In the genomic region with DNA sequence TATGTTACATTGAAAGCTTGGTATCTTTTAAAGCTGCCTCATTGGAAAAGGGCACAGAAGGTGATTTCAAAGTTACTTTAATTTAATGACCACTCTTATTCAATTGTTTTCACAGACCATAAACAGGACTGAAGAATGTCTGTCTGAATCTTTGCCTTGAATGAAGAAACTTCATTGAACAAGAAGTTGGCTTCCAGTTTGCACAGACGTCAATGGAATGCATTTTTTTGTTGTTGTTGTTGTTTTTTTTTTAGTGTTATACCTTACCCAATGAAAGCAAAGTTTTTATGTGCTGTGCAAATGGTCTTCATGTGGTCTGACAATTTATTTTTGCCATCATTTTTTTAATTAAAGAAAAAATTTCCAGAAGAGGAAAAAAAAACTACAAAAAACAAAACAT, we compare ENCODE assay signal across 17 cellular contexts.
DNase-seq lines count a peak whose midpoint lies in the region; ATAC-seq and TF ChIP-seq lines count a peak whose summit lies in the region.
"Had no signal": no experiment of that assay in that cellular context is flagged by ENCODE, and none has a peak within 500 bp of the region (broad histone marks: within the 10 kb centered on the region; RNA-seq: fewer than 3 reads in every experiment).

No MANE protein-coding gene starts in this region.

- no peaks in the 10 kb centered on the region for H3K27me3 ChIP-seq in subcutaneous abdominal adipose tissue (ENCODE audit: control insufficient read depth in 5 of 5, insufficient read depth in 4 of 5, low read length in 5 of 5)
- H3K27me3 ChIP-seq: BLaER1 had no signal

- H3K4me3 ChIP-seq in AG10803 (ENCODE audit: low read length) (no peak overlapping the region), fibroblast of villous mesenchyme (ENCODE audit: low read depth, low read length) (no peak overlapping the region), subcutaneous abdominal adipose tissue (ENCODE audit: low read depth in 1 of 5, low read length in 5 of 5) (no peak overlapping the region)
- H3K4me3 ChIP-seq: BLaER1, GM12878, HAP-1 had no signal

- peaks cover 0 to 2% (median 0%) of the 10 kb centered on the region in 5 donors for H3K36me3 ChIP-seq in subcutaneous abdominal adipose tissue (ENCODE audit: control insufficient read depth in 5 of 5, insufficient read depth in 5 of 5, low read length in 5 of 5)
- H3K36me3 ChIP-seq: BLaER1, HAP-1 had no signal

- no peak for ATAC-seq in SK-N-SH treated with all-trans-retinoic acid at 6 μM for 48 hours
- no peak for ATAC-seq in GM21390 (IDR thresholded peaks at IDR 0.05; ENCODE audit: unreplicated experiment)
- ATAC-seq in HG03039 (IDR thresholded peaks at IDR 0.05; ENCODE audit: unreplicated experiment) = no peak
- ATAC-seq: CD8-positive, alpha-beta T cell; GM12878 had no signal

- H3K27ac ChIP-seq in subcutaneous abdominal adipose tissue (ENCODE audit: low read depth, low read length) = peak overlapping the region; percentile 41
- H3K27ac ChIP-seq: BLaER1, C4-2B had no signal

- peak; percentile 48 for DNase-seq in AG10803 (ENCODE audit: low read depth)
- DNase-seq in fibroblast of villous mesenchyme (ENCODE audit: low read depth) = peak; percentile 62
- DNase-seq: 8988T; Caco-2; CD4-positive, CD25-positive, alpha-beta regulatory T cell; CD8-positive, alpha-beta T cell; DMS153; DND-41; GOT3 had no signal

- no peak overlapping the region for H3K9ac ChIP-seq in subcutaneous abdominal adipose tissue (ENCODE audit: low read length in 5 of 5)
- H3K9ac ChIP-seq: BLaER1 had no signal

- TF ChIP-seq CTCF in AG10803 (conservative IDR thresholded peaks at IDR 0.05; ENCODE audit: low read length) (no peak), fibroblast of villous mesenchyme (IDR thresholded peaks at IDR 0.05; ENCODE audit: insufficient read depth, low read depth, low read length) (no peak)

- H3K4me1 ChIP-seq in subcutaneous abdominal adipose tissue (ENCODE audit: control insufficient read depth in 5 of 5, insufficient read depth in 5 of 5, low read length in 5 of 5) = peaks cover 0 to 5% (median 0%) of the 10 kb centered on the region in 5 donors
- H3K4me1 ChIP-seq: BLaER1, Caco-2 had no signal

- no peaks in the 10 kb centered on the region for H3K9me3 ChIP-seq in subcutaneous abdominal adipose tissue (ENCODE audit: control insufficient read depth in 5 of 5, low read length in 5 of 5)
- H3K9me3 ChIP-seq: BLaER1, Caco-2, HAP-1 had no signal

TF ChIP-seq in SK-N-SH treated with all-trans-retinoic acid at 6 μM for 48 hours, 23 proteins besides CTCF, POLR2A, EP300 and RAD21:
- TF ChIP-seq ARNTL (CRISPR knock-in tag; IDR thresholded peaks at IDR 0.05; ENCODE audit: borderline replicate concordance, low read depth) = no peak
- TF ChIP-seq GLIS3 (CRISPR knock-in tag; IDR thresholded peaks at IDR 0.05) = no peak
- TF ChIP-seq, protein P1, sequence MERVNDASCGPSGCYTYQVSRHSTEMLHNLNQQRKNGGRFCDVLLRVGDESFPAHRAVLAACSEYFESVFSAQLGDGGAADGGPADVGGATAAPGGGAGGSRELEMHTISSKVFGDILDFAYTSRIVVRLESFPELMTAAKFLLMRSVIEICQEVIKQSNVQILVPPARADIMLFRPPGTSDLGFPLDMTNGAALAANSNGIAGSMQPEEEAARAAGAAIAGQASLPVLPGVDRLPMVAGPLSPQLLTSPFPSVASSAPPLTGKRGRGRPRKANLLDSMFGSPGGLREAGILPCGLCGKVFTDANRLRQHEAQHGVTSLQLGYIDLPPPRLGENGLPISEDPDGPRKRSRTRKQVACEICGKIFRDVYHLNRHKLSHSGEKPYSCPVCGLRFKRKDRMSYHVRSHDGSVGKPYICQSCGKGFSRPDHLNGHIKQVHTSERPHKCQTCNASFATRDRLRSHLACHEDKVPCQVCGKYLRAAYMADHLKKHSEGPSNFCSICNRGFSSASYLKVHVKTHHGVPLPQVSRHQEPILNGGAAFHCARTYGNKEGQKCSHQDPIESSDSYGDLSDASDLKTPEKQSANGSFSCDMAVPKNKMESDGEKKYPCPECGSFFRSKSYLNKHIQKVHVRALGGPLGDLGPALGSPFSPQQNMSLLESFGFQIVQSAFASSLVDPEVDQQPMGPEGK (CRISPR knock-in tag; IDR thresholded peaks at IDR 0.05; ENCODE audit: borderline replicate concordance) = no peak
- TF ChIP-seq, protein P2, sequence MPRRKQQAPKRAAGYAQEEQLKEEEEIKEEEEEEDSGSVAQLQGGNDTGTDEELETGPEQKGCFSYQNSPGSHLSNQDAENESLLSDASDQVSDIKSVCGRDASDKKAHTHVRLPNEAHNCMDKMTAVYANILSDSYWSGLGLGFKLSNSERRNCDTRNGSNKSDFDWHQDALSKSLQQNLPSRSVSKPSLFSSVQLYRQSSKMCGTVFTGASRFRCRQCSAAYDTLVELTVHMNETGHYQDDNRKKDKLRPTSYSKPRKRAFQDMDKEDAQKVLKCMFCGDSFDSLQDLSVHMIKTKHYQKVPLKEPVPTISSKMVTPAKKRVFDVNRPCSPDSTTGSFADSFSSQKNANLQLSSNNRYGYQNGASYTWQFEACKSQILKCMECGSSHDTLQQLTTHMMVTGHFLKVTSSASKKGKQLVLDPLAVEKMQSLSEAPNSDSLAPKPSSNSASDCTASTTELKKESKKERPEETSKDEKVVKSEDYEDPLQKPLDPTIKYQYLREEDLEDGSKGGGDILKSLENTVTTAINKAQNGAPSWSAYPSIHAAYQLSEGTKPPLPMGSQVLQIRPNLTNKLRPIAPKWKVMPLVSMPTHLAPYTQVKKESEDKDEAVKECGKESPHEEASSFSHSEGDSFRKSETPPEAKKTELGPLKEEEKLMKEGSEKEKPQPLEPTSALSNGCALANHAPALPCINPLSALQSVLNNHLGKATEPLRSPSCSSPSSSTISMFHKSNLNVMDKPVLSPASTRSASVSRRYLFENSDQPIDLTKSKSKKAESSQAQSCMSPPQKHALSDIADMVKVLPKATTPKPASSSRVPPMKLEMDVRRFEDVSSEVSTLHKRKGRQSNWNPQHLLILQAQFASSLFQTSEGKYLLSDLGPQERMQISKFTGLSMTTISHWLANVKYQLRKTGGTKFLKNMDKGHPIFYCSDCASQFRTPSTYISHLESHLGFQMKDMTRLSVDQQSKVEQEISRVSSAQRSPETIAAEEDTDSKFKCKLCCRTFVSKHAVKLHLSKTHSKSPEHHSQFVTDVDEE (CRISPR knock-in tag; IDR thresholded peaks at IDR 0.05) = no peak
- TF ChIP-seq RARB (CRISPR knock-in tag; IDR thresholded peaks at IDR 0.05) = no peak
